1 cellular context compared by ENCODE assay signal in the genomic region with DNA sequence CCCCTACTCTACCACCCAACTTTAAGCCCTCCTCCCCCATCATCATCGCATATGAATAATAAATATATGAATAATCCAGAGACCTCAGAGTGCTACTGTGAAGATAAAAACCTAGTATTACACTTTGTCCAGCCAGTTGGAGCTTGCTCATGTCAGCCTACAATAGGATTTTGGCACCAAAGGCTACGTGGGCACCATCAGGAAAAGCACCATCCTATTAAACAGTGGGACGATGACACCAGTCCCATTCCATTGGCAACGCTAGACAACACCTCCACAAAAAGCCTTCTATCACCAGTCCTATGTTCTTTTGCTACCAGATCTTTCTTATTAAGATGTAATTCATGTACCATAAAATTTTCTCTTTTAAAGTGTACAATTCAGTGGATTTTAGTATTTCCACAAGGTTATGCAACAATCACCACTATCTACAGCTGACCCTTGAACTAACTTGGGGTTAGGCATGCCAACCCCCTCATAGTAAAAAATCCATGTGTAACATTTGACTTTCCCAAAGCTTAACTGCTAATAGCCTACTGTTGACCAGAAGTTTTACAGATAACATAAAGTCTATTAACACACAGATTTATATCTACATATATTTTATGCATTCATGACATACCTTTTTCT.
A peak's percentile ranks its signal among the peaks of the same experiment; 100 is the strongest.
TF ChIP-seq lines count a peak whose summit lies in the region.

No MANE protein-coding gene starts in this region.

TF ChIP-seq in HepG2, 621 proteins besides CTCF, POLR2A, EP300 and RAD21 (continued from another document):
- TF ChIP-seq ARID5B (CRISPR knock-in tag; IDR thresholded peaks at IDR 0.05) (0 out of 2 replicates have a peak, but pooled peaks have one; percentile 29), HOMEZ (CRISPR knock-in tag; IDR thresholded peaks at IDR 0.05; ENCODE audit: low read depth) (peak; percentile 69; the same call in 1 of the 2 replicates), NFYB (CRISPR knock-in tag; IDR thresholded peaks at IDR 0.05) (no peak), FOXP1 (IDR thresholded peaks at IDR 0.05) (no peak), FOXP1 (CRISPR knock-in tag; IDR thresholded peaks at IDR 0.05) (0 out of 2 replicates have a peak, but pooled peaks have one; percentile 10), FOXM1 (CRISPR knock-in tag; IDR thresholded peaks at IDR 0.05) (no peak), ATAD3A (CRISPR knock-in tag; IDR thresholded peaks at IDR 0.05) (no peak), PPARG (CRISPR knock-in tag; conservative IDR thresholded peaks at IDR 0.05) (no peak), GTF3A (CRISPR knock-in tag; conservative IDR thresholded peaks at IDR 0.05) (no peak), ZNF232 (CRISPR knock-in tag; IDR thresholded peaks at IDR 0.05; ENCODE audit: borderline replicate concordance) (no peak), SOX6 (IDR thresholded peaks at IDR 0.05) (no peak), SOX6 (CRISPR knock-in tag; IDR thresholded peaks at IDR 0.05) (peak; percentile 39; the same call in 1 of the 2 replicates), ZNF672 (CRISPR knock-in tag; IDR thresholded peaks at IDR 0.05) (no peak), SOX13 (IDR thresholded peaks at IDR 0.05) (no peak), SOX13 (CRISPR knock-in tag; conservative IDR thresholded peaks at IDR 0.05 in 1 of 2, IDR thresholded peaks at IDR 0.05 in 1 of 2) (peak in 1 of 2 experiments; percentile 43; a peak in 1 of 4 replicates), ZNF772 (CRISPR knock-in tag; IDR thresholded peaks at IDR 0.05) (no peak), FLYWCH1 (CRISPR knock-in tag; IDR thresholded peaks at IDR 0.05) (no peak), ZNF343 (CRISPR knock-in tag; IDR thresholded peaks at IDR 0.05) (no peak), CEBPG (CRISPR knock-in tag; IDR thresholded peaks at IDR 0.05) (peak; percentile 76), ZC3H13 (CRISPR knock-in tag; IDR thresholded peaks at IDR 0.05) (no peak), FOXA3 (CRISPR knock-in tag; IDR thresholded peaks at IDR 0.05) (peak; percentile 38; the same call in 1 of the 2 replicates)
- TF ChIP-seq, protein P1, sequence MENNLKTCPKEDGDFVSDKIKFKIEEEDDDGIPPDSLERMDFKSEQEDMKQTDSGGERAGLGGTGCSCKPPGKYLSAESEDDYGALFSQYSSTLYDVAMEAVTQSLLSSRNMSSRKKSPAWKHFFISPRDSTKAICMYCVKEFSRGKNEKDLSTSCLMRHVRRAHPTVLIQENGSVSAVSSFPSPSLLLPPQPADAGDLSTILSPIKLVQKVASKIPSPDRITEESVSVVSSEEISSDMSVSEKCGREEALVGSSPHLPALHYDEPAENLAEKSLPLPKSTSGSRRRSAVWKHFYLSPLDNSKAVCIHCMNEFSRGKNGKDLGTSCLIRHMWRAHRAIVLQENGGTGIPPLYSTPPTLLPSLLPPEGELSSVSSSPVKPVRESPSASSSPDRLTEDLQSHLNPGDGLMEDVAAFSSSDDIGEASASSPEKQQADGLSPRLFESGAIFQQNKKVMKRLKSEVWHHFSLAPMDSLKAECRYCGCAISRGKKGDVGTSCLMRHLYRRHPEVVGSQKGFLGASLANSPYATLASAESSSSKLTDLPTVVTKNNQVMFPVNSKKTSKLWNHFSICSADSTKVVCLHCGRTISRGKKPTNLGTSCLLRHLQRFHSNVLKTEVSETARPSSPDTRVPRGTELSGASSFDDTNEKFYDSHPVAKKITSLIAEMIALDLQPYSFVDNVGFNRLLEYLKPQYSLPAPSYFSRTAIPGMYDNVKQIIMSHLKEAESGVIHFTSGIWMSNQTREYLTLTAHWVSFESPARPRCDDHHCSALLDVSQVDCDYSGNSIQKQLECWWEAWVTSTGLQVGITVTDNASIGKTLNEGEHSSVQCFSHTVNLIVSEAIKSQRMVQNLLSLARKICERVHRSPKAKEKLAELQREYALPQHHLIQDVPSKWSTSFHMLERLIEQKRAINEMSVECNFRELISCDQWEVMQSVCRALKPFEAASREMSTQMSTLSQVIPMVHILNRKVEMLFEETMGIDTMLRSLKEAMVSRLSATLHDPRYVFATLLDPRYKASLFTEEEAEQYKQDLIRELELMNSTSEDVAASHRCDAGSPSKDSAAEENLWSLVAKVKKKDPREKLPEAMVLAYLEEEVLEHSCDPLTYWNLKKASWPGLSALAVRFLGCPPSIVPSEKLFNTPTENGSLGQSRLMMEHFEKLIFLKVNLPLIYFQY (CRISPR knock-in tag; IDR thresholded peaks at IDR 0.05; ENCODE audit: borderline replicate concordance): no peak
- TF ChIP-seq, protein P2, sequence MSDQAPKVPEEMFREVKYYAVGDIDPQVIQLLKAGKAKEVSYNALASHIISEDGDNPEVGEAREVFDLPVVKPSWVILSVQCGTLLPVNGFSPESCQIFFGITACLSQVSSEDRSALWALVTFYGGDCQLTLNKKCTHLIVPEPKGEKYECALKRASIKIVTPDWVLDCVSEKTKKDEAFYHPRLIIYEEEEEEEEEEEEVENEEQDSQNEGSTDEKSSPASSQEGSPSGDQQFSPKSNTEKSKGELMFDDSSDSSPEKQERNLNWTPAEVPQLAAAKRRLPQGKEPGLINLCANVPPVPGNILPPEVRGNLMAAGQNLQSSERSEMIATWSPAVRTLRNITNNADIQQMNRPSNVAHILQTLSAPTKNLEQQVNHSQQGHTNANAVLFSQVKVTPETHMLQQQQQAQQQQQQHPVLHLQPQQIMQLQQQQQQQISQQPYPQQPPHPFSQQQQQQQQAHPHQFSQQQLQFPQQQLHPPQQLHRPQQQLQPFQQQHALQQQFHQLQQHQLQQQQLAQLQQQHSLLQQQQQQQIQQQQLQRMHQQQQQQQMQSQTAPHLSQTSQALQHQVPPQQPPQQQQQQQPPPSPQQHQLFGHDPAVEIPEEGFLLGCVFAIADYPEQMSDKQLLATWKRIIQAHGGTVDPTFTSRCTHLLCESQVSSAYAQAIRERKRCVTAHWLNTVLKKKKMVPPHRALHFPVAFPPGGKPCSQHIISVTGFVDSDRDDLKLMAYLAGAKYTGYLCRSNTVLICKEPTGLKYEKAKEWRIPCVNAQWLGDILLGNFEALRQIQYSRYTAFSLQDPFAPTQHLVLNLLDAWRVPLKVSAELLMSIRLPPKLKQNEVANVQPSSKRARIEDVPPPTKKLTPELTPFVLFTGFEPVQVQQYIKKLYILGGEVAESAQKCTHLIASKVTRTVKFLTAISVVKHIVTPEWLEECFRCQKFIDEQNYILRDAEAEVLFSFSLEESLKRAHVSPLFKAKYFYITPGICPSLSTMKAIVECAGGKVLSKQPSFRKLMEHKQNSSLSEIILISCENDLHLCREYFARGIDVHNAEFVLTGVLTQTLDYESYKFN (CRISPR knock-in tag; conservative IDR thresholded peaks at IDR 0.05): peak; percentile 36; the same call in 1 of the 2 replicates
TF ChIP-seq in HepG2: peak in this region for 24.
